Comparison of ENCODE assay signal across 9 cellular contexts in genomic region chr7:134932707-134933370, GRCh38. TPM values are rescaled to one million over a fixed set of nuclear protein-coding genes. Genes with fewer than 3 reads are reported as not detected.
DNase-seq lines count a peak whose midpoint lies in the region; ATAC-seq and TF ChIP-seq lines count a peak whose summit lies in the region.
"Had no signal": no experiment of that assay in that cellular context is flagged by ENCODE, and none has a peak within 500 bp of the region (broad histone marks: within the 10 kb centered on the region; RNA-seq: fewer than 3 reads in every experiment).

No MANE protein-coding gene starts in this region.

- peaks cover 78% of the 10 kb centered on the region for H3K36me3 Mint-ChIP-seq in Caco-2 (ENCODE audit: insufficient read depth, unreplicated experiment)

- no peaks in the 10 kb centered on the region for H3K9me3 Mint-ChIP-seq in Caco-2 (ENCODE audit: unreplicated experiment)

- peak overlapping the region; percentile 65 for H3K4me2 ChIP-seq in SU-DHL-6 (ENCODE audit: low read depth, low read length, poor library complexity, severe bottlenecking)

- H3K4me3 Mint-ChIP-seq in Caco-2 (ENCODE audit: unreplicated experiment): no peak overlapping the region

- ATAC-seq in GM19452 (IDR thresholded peaks at IDR 0.05; ENCODE audit: unreplicated experiment) (peak; percentile 69), left ventricle myocardium superior (peak; percentile 76), HG03139 (IDR thresholded peaks at IDR 0.05; ENCODE audit: unreplicated experiment) (no peak)

- H3F3A ChIP-seq in SU-DHL-6 (ENCODE audit: insufficient read depth): no peaks in the 10 kb centered on the region

- H3K9ac ChIP-seq in SU-DHL-6 (ENCODE audit: low read length): peak overlapping the region; percentile 25; the same call in 1 of the 2 replicates

- no TSS peak for BruUV-seq in Caco-2 (replicated peaks; lab: Mats Ljungman, UMichigan)

- H3K4me1 Mint-ChIP-seq in Caco-2 (ENCODE audit: low read depth, unreplicated experiment): peaks cover 8% of the 10 kb centered on the region

- H3K27ac Mint-ChIP-seq in Caco-2 (ENCODE audit: unreplicated experiment): no peak overlapping the region

- H3K36me3 ChIP-seq in SU-DHL-6 (ENCODE audit: low read length): no peaks in the 10 kb centered on the region
- H3K36me3 ChIP-seq in Caco-2 (ENCODE audit: control insufficient read depth, insufficient read depth, low read length): no peaks in the 10 kb centered on the region

- DNase-seq in AG08396 (ENCODE audit: low spot score): peak; percentile 64
- DNase-seq in left ventricle myocardium superior: peak; percentile 54
- DNase-seq in ecto neural progenitor cell (ENCODE audit: low spot score): no peak
- no peak for DNase-seq in Caco-2
- DNase-seq in epidermal melanocyte (ENCODE audit: insufficient read length, low spot score): no peak
- DNase-seq: stimulated activated CD4-positive, alpha-beta T cell treated with anti-CD3 and anti-CD28 coated beads, Interleukin-12 subunit alpha, Interleukin-12 subunit beta, amount 100 ng/mL, for 4 hours had no signal

- no peaks in the 10 kb centered on the region for H3K9me2 ChIP-seq in SU-DHL-6 (replicated peaks; ENCODE audit: insufficient read depth, low read length)

- no peaks in the 10 kb centered on the region for H3K27me3 ChIP-seq in SU-DHL-6 (ENCODE audit: low read length)
- H3K27me3 ChIP-seq in Caco-2 (replicated peaks; ENCODE audit: control insufficient read depth, insufficient read depth, low read length): no peaks in the 10 kb centered on the region

- no peaks in the 10 kb centered on the region for H3K79me2 ChIP-seq in SU-DHL-6 (ENCODE audit: insufficient read depth, low read length)

- H3K9me3 ChIP-seq in SU-DHL-6 (ENCODE audit: insufficient read depth, low read length) (no peaks in the 10 kb centered on the region), Caco-2 (0 out of 2 replicates have a peak, but pooled peaks cover 4% of the 10 kb centered on the region)

- no peaks in the 10 kb centered on the region for H4K20me1 ChIP-seq in SU-DHL-6 (ENCODE audit: low read depth, low read length)

- TF ChIP-seq CTCF in SU-DHL-6 (IDR thresholded peaks at IDR 0.05; ENCODE audit: insufficient read depth, low read length, poor library complexity, severe bottlenecking) (no peak), Caco-2 (IDR thresholded peaks at IDR 0.05; ENCODE audit: insufficient read depth in 1 of 2, low read depth in 1 of 2, low read length in 1 of 2, severe bottlenecking in 1 of 2, unreplicated experiment in 1 of 2) (no peak)

- intact Hi-C loops in left ventricle myocardium superior (cut with micrococcal nuclease) (no loop called here), Caco-2 (cut with micrococcal nuclease; ENCODE audit: unreplicated experiment) (no loop called here)

- peak overlapping the region; percentile 15 for H3K4me3 ChIP-seq in SU-DHL-6 (ENCODE audit: insufficient read depth, low read length, poor library complexity, severe bottlenecking)
- no peak overlapping the region for H3K4me3 ChIP-seq in Caco-2 (ENCODE audit: low read depth, low read length)

- POLR2A ChIA-PET in Caco-2 (lab: Charles Lee): no interaction called here

- CTCF ChIA-PET in Caco-2 (lab: Charles Lee): no interaction called here

- peaks cover 7% of the 10 kb centered on the region for H3K4me1 ChIP-seq in Caco-2

- peak overlapping the region; percentile 84 for H2AFZ ChIP-seq in SU-DHL-6 (ENCODE audit: low read depth, low read length, severe bottlenecking)

- H3K27ac ChIP-seq in SU-DHL-6 (ENCODE audit: low read depth, low read length): no peak overlapping the region

- H3K27me3 Mint-ChIP-seq in Caco-2 (ENCODE audit: insufficient read depth, unreplicated experiment): no peaks in the 10 kb centered on the region

RNA-seq across cellular contexts. Expression of gene AGBL3, which starts 53.5 kb away (rescaled TPM):
- total RNA-seq in left ventricle myocardium superior: 1.1 TPM
- total RNA-seq in Caco-2 (2022): 5.3 and 6.1 TPM in 2 replicates

Comparison
In these comparisons a context has a peak if more than half of its experiments do, and no peak if none do; other contexts are left out.
1. DNase-seq: peak in AG08396 (single experiment) and left ventricle myocardium superior (single experiment); none in ecto neural progenitor cell (single experiment), Caco-2 (0 of 2) and epidermal melanocyte (single experiment).